ENCODE assay signal across 1 cellular context in genomic region chr11:129589190-129589589, GRCh38.
TF ChIP-seq lines count a peak whose summit lies in the region.

No MANE protein-coding gene starts in this region.

TF ChIP-seq in SK-N-SH treated with all-trans-retinoic acid at 6 μM for 48 hours, 23 proteins besides CTCF, POLR2A, EP300 and RAD21 (continued from another document):
- TF ChIP-seq PATZ1 (CRISPR knock-in tag; IDR thresholded peaks at IDR 0.05; ENCODE audit: borderline replicate concordance), result no peak
- no peak for TF ChIP-seq CSDC2 (CRISPR knock-in tag; IDR thresholded peaks at IDR 0.05)
- no peak for TF ChIP-seq TCF4 (CRISPR knock-in tag; IDR thresholded peaks at IDR 0.05; ENCODE audit: borderline replicate concordance)
- no peak for TF ChIP-seq ZC3H10 (CRISPR knock-in tag; IDR thresholded peaks at IDR 0.05)
- no peak for TF ChIP-seq CREB5 (CRISPR knock-in tag; IDR thresholded peaks at IDR 0.05; ENCODE audit: low read depth)
- no peak for TF ChIP-seq BACH2 (CRISPR knock-in tag; IDR thresholded peaks at IDR 0.05; ENCODE audit: borderline replicate concordance)
- TF ChIP-seq, protein P1, sequence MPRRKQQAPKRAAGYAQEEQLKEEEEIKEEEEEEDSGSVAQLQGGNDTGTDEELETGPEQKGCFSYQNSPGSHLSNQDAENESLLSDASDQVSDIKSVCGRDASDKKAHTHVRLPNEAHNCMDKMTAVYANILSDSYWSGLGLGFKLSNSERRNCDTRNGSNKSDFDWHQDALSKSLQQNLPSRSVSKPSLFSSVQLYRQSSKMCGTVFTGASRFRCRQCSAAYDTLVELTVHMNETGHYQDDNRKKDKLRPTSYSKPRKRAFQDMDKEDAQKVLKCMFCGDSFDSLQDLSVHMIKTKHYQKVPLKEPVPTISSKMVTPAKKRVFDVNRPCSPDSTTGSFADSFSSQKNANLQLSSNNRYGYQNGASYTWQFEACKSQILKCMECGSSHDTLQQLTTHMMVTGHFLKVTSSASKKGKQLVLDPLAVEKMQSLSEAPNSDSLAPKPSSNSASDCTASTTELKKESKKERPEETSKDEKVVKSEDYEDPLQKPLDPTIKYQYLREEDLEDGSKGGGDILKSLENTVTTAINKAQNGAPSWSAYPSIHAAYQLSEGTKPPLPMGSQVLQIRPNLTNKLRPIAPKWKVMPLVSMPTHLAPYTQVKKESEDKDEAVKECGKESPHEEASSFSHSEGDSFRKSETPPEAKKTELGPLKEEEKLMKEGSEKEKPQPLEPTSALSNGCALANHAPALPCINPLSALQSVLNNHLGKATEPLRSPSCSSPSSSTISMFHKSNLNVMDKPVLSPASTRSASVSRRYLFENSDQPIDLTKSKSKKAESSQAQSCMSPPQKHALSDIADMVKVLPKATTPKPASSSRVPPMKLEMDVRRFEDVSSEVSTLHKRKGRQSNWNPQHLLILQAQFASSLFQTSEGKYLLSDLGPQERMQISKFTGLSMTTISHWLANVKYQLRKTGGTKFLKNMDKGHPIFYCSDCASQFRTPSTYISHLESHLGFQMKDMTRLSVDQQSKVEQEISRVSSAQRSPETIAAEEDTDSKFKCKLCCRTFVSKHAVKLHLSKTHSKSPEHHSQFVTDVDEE (CRISPR knock-in tag; IDR thresholded peaks at IDR 0.05), result no peak
- no peak for TF ChIP-seq GLIS3 (CRISPR knock-in tag; IDR thresholded peaks at IDR 0.05)
